In the genomic region with DNA sequence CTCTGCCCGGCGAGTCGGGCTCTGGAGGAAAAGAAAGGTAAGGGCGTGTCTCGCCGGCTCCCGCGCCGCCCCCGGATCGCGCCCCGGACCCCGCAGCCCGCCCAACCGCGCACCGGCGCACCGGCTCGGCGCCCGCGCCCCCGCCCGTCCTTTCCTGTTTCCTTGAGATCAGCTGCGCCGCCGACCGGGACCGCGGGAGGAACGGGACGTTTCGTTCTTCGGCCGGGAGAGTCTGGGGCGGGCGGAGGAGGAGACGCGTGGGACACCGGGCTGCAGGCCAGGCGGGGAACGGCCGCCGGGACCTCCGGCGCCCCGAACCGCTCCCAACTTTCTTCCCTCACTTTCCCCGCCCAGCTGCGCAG, we compare ENCODE assay signal across 10 cellular contexts. TPM values are rescaled to one million over a fixed set of nuclear protein-coding genes. Genes with fewer than 3 reads are reported as not detected.
DNase-seq lines count a peak whose midpoint lies in the region; ATAC-seq and TF ChIP-seq lines count a peak whose summit lies in the region.
"Had no signal": no experiment of that assay in that cellular context is flagged by ENCODE, and none has a peak within 500 bp of the region (broad histone marks: within the 10 kb centered on the region; RNA-seq: fewer than 3 reads in every experiment).

No MANE protein-coding gene starts in this region.

- H3K36me3 ChIP-seq in colonic mucosa (no peaks in the 10 kb centered on the region), right lobe of liver (no peaks in the 10 kb centered on the region)
- H3K36me3 ChIP-seq: BLaER1 treated with 17β-estradiol and CSF1 and Interleukin-3, amounts not matched to agents 10 nM and 100 nM had no signal

- intact Hi-C loops in colonic mucosa (cut with DNase I) (no loop called here), right lobe of liver (cut with DNase I) (no loop called here)

- H3K4me3 Mint-ChIP-seq in type B pancreatic cell: peak overlapping the region; percentile 80

- DNase-seq in NCI-H1436 (lab: John Stamatoyannopoulos, UW): peak; percentile 12
- no peak for DNase-seq in NCI-H1436 treated with DMSO at 0.1 percent for 48 hours (lab: John Stamatoyannopoulos, UW)
- DNase-seq in colonic mucosa: peak; percentile 64
- peak; percentile 60 to 71 (median 67) for DNase-seq in right lobe of liver
- no peak for DNase-seq in type B pancreatic cell (ENCODE audit: extremely low spot score, unreplicated experiment)
- DNase-seq in NCI-H82 treated with DMSO at 0.1 percent for 48 hours (lab: John Stamatoyannopoulos, UW; ENCODE audit: unreplicated experiment): no peak

- H3K36me3 Mint-ChIP-seq in type B pancreatic cell: peaks cover 10% of the 10 kb centered on the region

- peaks cover 33% of the 10 kb centered on the region for H3K27me3 Mint-ChIP-seq in type B pancreatic cell

- H3K27ac ChIP-seq in colonic mucosa (peak overlapping the region; percentile 82), right lobe of liver (peak overlapping the region; percentile 94 to 99 (median 98))
- H3K27ac ChIP-seq: BLaER1 treated with 17β-estradiol and CSF1 and Interleukin-3, amounts not matched to agents 10 nM and 100 nM had no signal

- peak overlapping the region; percentile 81 to 95 for H3K9ac ChIP-seq in colonic mucosa (ENCODE audit: low read depth in 2 of 2, low read length in 2 of 2)
- H3K9ac ChIP-seq: BLaER1 treated with 17β-estradiol and CSF1 and Interleukin-3, amounts not matched to agents 10 nM and 100 nM had no signal

- no peaks in the 10 kb centered on the region for H3K9me3 ChIP-seq in colonic mucosa
- H3K9me3 ChIP-seq in right lobe of liver: no peaks in the 10 kb centered on the region

- 10% methylated on average over 2 of the region's 52 CpGs for WGBS in right lobe of liver (ENCODE audit: insufficient coverage, low coverage, low lambda C conversion rate, missing lambda C conversion rate)

- ATAC-seq in right lobe of liver (peak in 3 of 4 donors; percentile 0 to 6 (median 5)), GM21515 (IDR thresholded peaks at IDR 0.05; ENCODE audit: unreplicated experiment) (no peak), HG03159 (IDR thresholded peaks at IDR 0.05; ENCODE audit: unreplicated experiment) (no peak)

- H3K27ac Mint-ChIP-seq in type B pancreatic cell: no peak overlapping the region

- H3K4me1 ChIP-seq in colonic mucosa: no peaks in the 10 kb centered on the region
- peaks cover 0 to 14% (median 3%) of the 10 kb centered on the region in 4 donors for H3K4me1 ChIP-seq in right lobe of liver
- H3K4me1 ChIP-seq: BLaER1 treated with 17β-estradiol and CSF1 and Interleukin-3, amounts not matched to agents 10 nM and 100 nM had no signal

- no peak for TF ChIP-seq POLR2A in right lobe of liver (IDR thresholded peaks at IDR 0.05)

- H3K4me3 ChIP-seq in colonic mucosa (peak overlapping the region; percentile 73), right lobe of liver (peak overlapping the region; percentile 66 to 82 (median 79))
- H3K4me3 ChIP-seq: BLaER1 treated with 17β-estradiol and CSF1 and Interleukin-3, amounts not matched to agents 10 nM and 100 nM had no signal

- H3K4me1 Mint-ChIP-seq in type B pancreatic cell (ENCODE audit: unreplicated experiment): peaks cover 18% of the 10 kb centered on the region

- H3K27me3 ChIP-seq in colonic mucosa (no peaks in the 10 kb centered on the region), right lobe of liver (no peaks in the 10 kb centered on the region)
- H3K27me3 ChIP-seq: BLaER1 treated with 17β-estradiol and CSF1 and Interleukin-3, amounts not matched to agents 10 nM and 100 nM had no signal

- TF ChIP-seq CTCF in colonic mucosa (IDR thresholded peaks at IDR 0.05) (no peak), right lobe of liver (IDR thresholded peaks at IDR 0.05) (no peak), type B pancreatic cell (conservative IDR thresholded peaks at IDR 0.05) (no peak)

- H3K9me3 Mint-ChIP-seq in type B pancreatic cell: no peaks in the 10 kb centered on the region

RNA-seq across cellular contexts. Expression of a gene that starts 0.5 kb away (rescaled TPM):
- 10 to 100 TPM; 57.8 to 63.4 TPM for total RNA-seq in colonic mucosa
- 100 to 1,000 TPM in 1 of 6 experiments, 10 to 100 TPM in 5; 59.3 to 127 (median 93.7) TPM for total RNA-seq in right lobe of liver
- total RNA-seq in type B pancreatic cell (ENCODE audit: low replicate concordance): 44.6 and 56.5 TPM in 2 replicates
- total RNA-seq: T-helper 1 cell treated with Interleukin-12 subunit alpha and Interleukin-12 subunit beta and Interleukin-4 antibody, amounts not matched to agents 30 ng/mL and 1 ng/mL, for 36 hours had no signal

Comparison
In these comparisons a context has a peak if more than half of its experiments do, and no peak if none do; other contexts are left out.
1. DNase-seq: peak in NCI-H1436 (single experiment), colonic mucosa (single experiment) and right lobe of liver (3 of 3); none in NCI-H1436 treated with DMSO at 0.1 percent for 48 hours (single experiment), type B pancreatic cell (single experiment) and NCI-H82 treated with DMSO at 0.1 percent for 48 hours (single experiment).
2. ATAC-seq: peak in right lobe of liver (3 of 4); none in GM21515 (single experiment) and HG03159 (single experiment).